In the genomic region with DNA sequence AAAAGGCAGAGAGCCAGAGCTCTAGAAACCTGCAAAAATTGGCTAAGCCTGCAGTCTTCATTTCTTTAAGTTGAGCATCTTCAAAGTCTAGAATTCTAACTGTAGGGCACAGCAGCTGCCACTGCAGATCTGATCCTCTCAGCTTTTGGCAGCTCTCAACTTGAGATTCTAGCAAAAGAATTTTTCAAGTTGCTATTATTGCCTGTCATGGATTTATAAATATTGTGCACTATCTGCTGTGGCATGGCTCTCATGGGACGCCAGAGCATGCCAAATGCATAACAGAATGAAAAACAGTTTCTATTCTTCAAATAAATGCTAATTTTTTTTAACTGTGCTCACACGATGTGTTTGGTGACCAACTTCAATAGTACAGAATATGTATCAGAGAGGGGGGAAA, we compare ENCODE assay signal across 24 cellular contexts.
"Had no signal": no experiment of that assay in that cellular context is flagged by ENCODE, and none has a peak within 500 bp of the region (broad histone marks: within the 10 kb centered on the region; RNA-seq: fewer than 3 reads in every experiment).

No MANE protein-coding gene starts in this region.

- H3K36me3 ChIP-seq: pancreas had no signal

- H3K27me3 Mint-ChIP-seq: activated naive CD8-positive, alpha-beta T cell treated with anti-CD3 and anti-CD28 coated beads for 36 hours; dendritic cell treated with granulocyte-macrophage colony-stimulating factor and Interleukin-4, amounts not matched to agents 40 ng/mL and 50 ng/mL, for 4 days; naive thymus-derived CD4-positive, alpha-beta T cell had no signal

- H3K4me1 ChIP-seq: adrenal gland, lower lobe of right lung, pancreas had no signal

- H3K27ac Mint-ChIP-seq: activated naive CD8-positive, alpha-beta T cell treated with anti-CD3 and anti-CD28 coated beads for 36 hours; dendritic cell treated with granulocyte-macrophage colony-stimulating factor and Interleukin-4, amounts not matched to agents 40 ng/mL and 50 ng/mL, for 4 days had no signal

- DNase-seq: activated CD4-positive, alpha-beta T cell treated with anti-CD3 and anti-CD28 coated beads for 4 hours; activated CD4-positive, alpha-beta T cell treated with anti-CD3 and anti-CD28 coated beads, Interleukin-2, amount 50 U/mL, for 48 hours; activated CD8-positive, alpha-beta memory T cell treated with anti-CD3 and anti-CD28 coated beads for 24 hours; activated effector memory CD4-positive, alpha-beta T cell treated with Interleukin-2 at 50 U/mL for 16 hours; activated naive CD4-positive, alpha-beta T cell treated with Interleukin-2 at 50 U/mL for 16 hours; activated naive CD8-positive, alpha-beta T cell treated with anti-CD3 and anti-CD28 coated beads for 36 hours; adrenal gland; brain microvascular endothelial cell; caudate nucleus; esophagus squamous epithelium; hippocampal formation; immature natural killer cell; lower lobe of right lung; naive thymus-derived CD4-positive, alpha-beta T cell; nucleus accumbens; pancreas; right cardiac atrium; spleen; stimulated activated naive CD4-positive, alpha-beta T cell; trophoblast cell had no signal

- H3K4me3 Mint-ChIP-seq: activated naive CD8-positive, alpha-beta T cell treated with anti-CD3 and anti-CD28 coated beads for 36 hours; dendritic cell treated with granulocyte-macrophage colony-stimulating factor and Interleukin-4, amounts not matched to agents 40 ng/mL and 50 ng/mL, for 4 days; immature natural killer cell; naive thymus-derived CD4-positive, alpha-beta T cell had no signal

- ATAC-seq: lower lobe of right lung; naive thymus-derived CD4-positive, alpha-beta T cell; pancreas had no signal

- H3K4me3 ChIP-seq: adrenal gland, ascending aorta, esophagus squamous epithelium, lower lobe of right lung, pancreas, spleen, thoracic aorta had no signal

- H3K9me3 Mint-ChIP-seq: dendritic cell treated with granulocyte-macrophage colony-stimulating factor and Interleukin-4, amounts not matched to agents 40 ng/mL and 50 ng/mL, for 4 days; immature natural killer cell had no signal

- H3K27ac ChIP-seq: adrenal gland, ascending aorta, brain microvascular endothelial cell, esophagus squamous epithelium, lower lobe of right lung, pancreas, spleen, thoracic aorta, VCaP had no signal

- H3K9me3 ChIP-seq: adrenal gland, ascending aorta, esophagus squamous epithelium, lower lobe of right lung, pancreas, thoracic aorta had no signal

- H3K27me3 ChIP-seq: adrenal gland, ascending aorta, brain microvascular endothelial cell, esophagus squamous epithelium, pancreas, spleen had no signal
